Comparison of ENCODE assay signal across 1 cellular context in the genomic region with DNA sequence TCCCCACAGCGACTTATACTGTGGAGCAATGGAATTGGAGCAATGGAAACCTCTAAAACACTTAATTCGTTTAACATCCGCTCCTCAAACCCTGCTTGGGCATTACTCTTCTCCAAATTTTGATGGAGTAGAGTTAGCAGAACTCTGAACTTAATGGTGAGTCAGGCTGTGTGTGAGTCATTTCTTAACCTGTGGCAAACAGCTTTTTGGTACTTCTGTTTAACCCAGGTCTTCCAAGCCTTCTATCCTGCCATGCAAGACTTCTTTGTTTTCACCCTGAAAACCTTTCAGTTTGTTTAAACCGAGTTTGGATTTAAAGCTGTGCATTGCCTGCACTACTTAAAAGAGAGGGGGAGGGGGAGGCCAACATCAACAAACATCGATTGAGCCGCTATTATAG.
TF ChIP-seq lines count a peak whose summit lies in the region.

No MANE protein-coding gene starts in this region.

TF ChIP-seq in SK-N-SH treated with all-trans-retinoic acid at 6 μM for 48 hours, 23 proteins besides CTCF, POLR2A, EP300 and RAD21 (continued from another document):
- TF ChIP-seq, protein P1, sequence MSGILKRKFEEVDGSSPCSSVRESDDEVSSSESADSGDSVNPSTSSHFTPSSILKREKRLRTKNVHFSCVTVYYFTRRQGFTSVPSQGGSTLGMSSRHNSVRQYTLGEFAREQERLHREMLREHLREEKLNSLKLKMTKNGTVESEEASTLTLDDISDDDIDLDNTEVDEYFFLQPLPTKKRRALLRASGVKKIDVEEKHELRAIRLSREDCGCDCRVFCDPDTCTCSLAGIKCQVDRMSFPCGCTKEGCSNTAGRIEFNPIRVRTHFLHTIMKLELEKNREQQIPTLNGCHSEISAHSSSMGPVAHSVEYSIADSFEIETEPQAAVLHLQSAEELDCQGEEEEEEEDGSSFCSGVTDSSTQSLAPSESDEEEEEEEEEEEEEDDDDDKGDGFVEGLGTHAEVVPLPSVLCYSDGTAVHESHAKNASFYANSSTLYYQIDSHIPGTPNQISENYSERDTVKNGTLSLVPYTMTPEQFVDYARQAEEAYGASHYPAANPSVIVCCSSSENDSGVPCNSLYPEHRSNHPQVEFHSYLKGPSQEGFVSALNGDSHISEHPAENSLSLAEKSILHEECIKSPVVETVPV (CRISPR knock-in tag; IDR thresholded peaks at IDR 0.05): no peak
- TF ChIP-seq BACH2 (CRISPR knock-in tag; IDR thresholded peaks at IDR 0.05; ENCODE audit: borderline replicate concordance): no peak
- TF ChIP-seq, protein P2, sequence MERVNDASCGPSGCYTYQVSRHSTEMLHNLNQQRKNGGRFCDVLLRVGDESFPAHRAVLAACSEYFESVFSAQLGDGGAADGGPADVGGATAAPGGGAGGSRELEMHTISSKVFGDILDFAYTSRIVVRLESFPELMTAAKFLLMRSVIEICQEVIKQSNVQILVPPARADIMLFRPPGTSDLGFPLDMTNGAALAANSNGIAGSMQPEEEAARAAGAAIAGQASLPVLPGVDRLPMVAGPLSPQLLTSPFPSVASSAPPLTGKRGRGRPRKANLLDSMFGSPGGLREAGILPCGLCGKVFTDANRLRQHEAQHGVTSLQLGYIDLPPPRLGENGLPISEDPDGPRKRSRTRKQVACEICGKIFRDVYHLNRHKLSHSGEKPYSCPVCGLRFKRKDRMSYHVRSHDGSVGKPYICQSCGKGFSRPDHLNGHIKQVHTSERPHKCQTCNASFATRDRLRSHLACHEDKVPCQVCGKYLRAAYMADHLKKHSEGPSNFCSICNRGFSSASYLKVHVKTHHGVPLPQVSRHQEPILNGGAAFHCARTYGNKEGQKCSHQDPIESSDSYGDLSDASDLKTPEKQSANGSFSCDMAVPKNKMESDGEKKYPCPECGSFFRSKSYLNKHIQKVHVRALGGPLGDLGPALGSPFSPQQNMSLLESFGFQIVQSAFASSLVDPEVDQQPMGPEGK (CRISPR knock-in tag; IDR thresholded peaks at IDR 0.05; ENCODE audit: borderline replicate concordance): no peak
- no peak for TF ChIP-seq SNAI2 (CRISPR knock-in tag; IDR thresholded peaks at IDR 0.05)
- TF ChIP-seq GLIS3 (CRISPR knock-in tag; IDR thresholded peaks at IDR 0.05): no peak
- no peak for TF ChIP-seq ZFP3 (CRISPR knock-in tag; IDR thresholded peaks at IDR 0.05)
- no peak for TF ChIP-seq PPARA (CRISPR knock-in tag; IDR thresholded peaks at IDR 0.05; ENCODE audit: borderline replicate concordance)
- TF ChIP-seq ZNF565 (CRISPR knock-in tag; conservative IDR thresholded peaks at IDR 0.05; ENCODE audit: low read depth): no peak
- TF ChIP-seq CSDC2 (CRISPR knock-in tag; IDR thresholded peaks at IDR 0.05): no peak
